Comparison of ENCODE assay signal across 10 cellular contexts in genomic region chr4:762211-763190, GRCh38. TPM values are rescaled to one million over a fixed set of nuclear protein-coding genes. Genes with fewer than 3 reads are reported as not detected.
DNase-seq lines count a peak whose midpoint lies in the region; FAIRE-seq and TF ChIP-seq lines count a peak whose summit lies in the region.
"Had no signal": no experiment of that assay in that cellular context is flagged by ENCODE, and none has a peak within 500 bp of the region (broad histone marks: within the 10 kb centered on the region; RNA-seq: fewer than 3 reads in every experiment).

No MANE protein-coding gene starts in this region.

- CTCF ChIA-PET in endothelial cell of umbilical vein (lab: Charles Lee), result no interaction called here

- H4K20me1 ChIP-seq in OCI-LY3 (ENCODE audit: insufficient read depth, low read length) (peaks cover 16% of the 10 kb centered on the region), endothelial cell of umbilical vein (replicated peaks; ENCODE audit: control insufficient read depth, extremely low read depth, insufficient read depth, low read length) (no peaks in the 10 kb centered on the region)

- FAIRE-seq in endothelial cell of umbilical vein (lab: Jason Lieb, UNC), result no peak
- FAIRE-seq in H54 (lab: Jason Lieb, UNC), result no peak

- H3K79me2 ChIP-seq in OCI-LY3 (ENCODE audit: low read length) (peaks cover 4% of the 10 kb centered on the region), endothelial cell of umbilical vein (ENCODE audit: control insufficient read depth, insufficient read depth, low read length) (peaks cover under 1% of the 10 kb centered on the region)

- H3K9ac ChIP-seq in OCI-LY3 (ENCODE audit: low read length), result no peak overlapping the region
- no peak overlapping the region for H3K9ac ChIP-seq in endothelial cell of umbilical vein (replicated peaks; ENCODE audit: extremely low read depth, insufficient read depth, low read length)

- BruUV-seq in endothelial cell of umbilical vein (replicated peaks; lab: Mats Ljungman, UMichigan), result TSS peak; percentile 3

- TF ChIP-seq POLR2A in endothelial cell of umbilical vein (IDR thresholded peaks at IDR 0.05; ENCODE audit: low read depth, low read length), result no peak
- TF ChIP-seq POLR2A in H54 (IDR thresholded peaks at IDR 0.05; ENCODE audit: low read depth, low read length), result no peak

- H3K4me1 ChIP-seq in OCI-LY3 (ENCODE audit: low read length) (no peaks in the 10 kb centered on the region), endothelial cell of umbilical vein (ENCODE audit: control insufficient read depth, extremely low read depth, insufficient read depth, low read length) (peaks cover 4% of the 10 kb centered on the region)

- H3K36me3 ChIP-seq in OCI-LY3 (replicated peaks; ENCODE audit: low read depth, low read length) (peaks cover 47% of the 10 kb centered on the region), endothelial cell of umbilical vein (ENCODE audit: control insufficient read depth in 2 of 2, extremely low read depth in 1 of 2, insufficient read depth in 2 of 2, low read length in 2 of 2) (peaks cover 6 to 35% of the 10 kb centered on the region in 2 experiments)

- H3K4me2 ChIP-seq in OCI-LY3 (ENCODE audit: low read length), result no peak overlapping the region
- H3K4me2 ChIP-seq in endothelial cell of umbilical vein (ENCODE audit: insufficient read depth, low read length), result no peak overlapping the region

- no peak overlapping the region for H2AFZ ChIP-seq in OCI-LY3 (ENCODE audit: low read depth, low read length)
- H2AFZ ChIP-seq in endothelial cell of umbilical vein (ENCODE audit: low read depth, low read length), result no peak overlapping the region

- intact Hi-C loops in endothelial cell of umbilical vein (cut with micrococcal nuclease), result no loop called here

- POLR2A ChIA-PET in endothelial cell of umbilical vein (lab: Charles Lee), result no interaction called here

- no peak overlapping the region for H3K4me3 Mint-ChIP-seq in T-helper 1 cell treated with Interleukin-12 subunit alpha and Interleukin-12 subunit beta and Interleukin-4 antibody, amounts not matched to agents 30 μg/mL and 1 μg/mL, for 36 hours
- H3K4me3 Mint-ChIP-seq: dendritic cell treated with granulocyte-macrophage colony-stimulating factor and Interleukin-4, amounts not matched to agents 40 ng/mL and 50 ng/mL, for 4 days; IgD-negative memory B cell had no signal

- dilution Hi-C loops in endothelial cell of umbilical vein (cut with MboI; ENCODE audit: extremely low pct_ligation_motif_present, low sequenced_read_pairs), result no loop called here

- no peaks in the 10 kb centered on the region for H3K27me3 Mint-ChIP-seq in T-helper 1 cell treated with Interleukin-12 subunit alpha and Interleukin-12 subunit beta and Interleukin-4 antibody, amounts not matched to agents 30 μg/mL and 1 μg/mL, for 36 hours (ENCODE audit: low read depth)
- H3K27me3 Mint-ChIP-seq: dendritic cell treated with granulocyte-macrophage colony-stimulating factor and Interleukin-4, amounts not matched to agents 40 ng/mL and 50 ng/mL, for 4 days; IgD-negative memory B cell had no signal

- H3K4me3 ChIP-seq in OCI-LY3 (ENCODE audit: low read length), result no peak overlapping the region
- H3K4me3 ChIP-seq in endothelial cell of umbilical vein (replicated peaks in 1 of 3; ENCODE audit: insufficient read depth in 1 of 3, low read depth in 1 of 3, low read length in 3 of 3), result no peak overlapping the region

- H3K9me1 ChIP-seq in endothelial cell of umbilical vein (replicated peaks; ENCODE audit: control insufficient read depth, extremely low read depth, insufficient read depth, low read length), result no peaks in the 10 kb centered on the region

- TF ChIP-seq CTCF in OCI-LY3 (IDR thresholded peaks at IDR 0.05; ENCODE audit: low read depth, low read length) (peak; percentile 13; the same call in 1 of the 2 replicates), endothelial cell of umbilical vein (IDR thresholded peaks at IDR 0.05; ENCODE audit: extremely low read depth in 1 of 2, insufficient read depth in 1 of 2, low read depth in 1 of 2, low read length in 2 of 2) (peak; percentile 18 to 35)

- peak overlapping the region; percentile 46 for H3K27ac Mint-ChIP-seq in T-helper 1 cell treated with Interleukin-12 subunit alpha and Interleukin-12 subunit beta and Interleukin-4 antibody, amounts not matched to agents 30 μg/mL and 1 μg/mL, for 36 hours
- H3K27ac Mint-ChIP-seq: dendritic cell treated with granulocyte-macrophage colony-stimulating factor and Interleukin-4, amounts not matched to agents 40 ng/mL and 50 ng/mL, for 4 days had no signal

- no peak for DNase-seq in T-helper 1 cell
- peak; percentile 26 for DNase-seq in endothelial cell of umbilical vein (ENCODE audit: low read depth, low spot score)
- DNase-seq in renal cortical epithelial cell (ENCODE audit: low read depth), result peak; percentile 11
- no peak for DNase-seq in NOMO-1 (lab: John Stamatoyannopoulos, UW; ENCODE audit: unreplicated experiment in 2 of 2)
- DNase-seq in H54 (ENCODE audit: insufficient read length, low spot score), result no peak
- DNase-seq in stimulated activated naive CD4-positive, alpha-beta T cell treated with Interleukin-2 at 50 U/mL for 16 hours (lab: John Stamatoyannopoulos, UW), result no peak

- no peaks in the 10 kb centered on the region for H3K27me3 ChIP-seq in OCI-LY3 (ENCODE audit: low read depth, low read length)
- H3K27me3 ChIP-seq in endothelial cell of umbilical vein (ENCODE audit: control insufficient read depth in 2 of 2, insufficient read depth in 2 of 2, low read length in 2 of 2), result no peaks in the 10 kb centered on the region

- H3K9me3 Mint-ChIP-seq in T-helper 1 cell treated with Interleukin-12 subunit alpha and Interleukin-12 subunit beta and Interleukin-4 antibody, amounts not matched to agents 30 μg/mL and 1 μg/mL, for 36 hours, result no peaks in the 10 kb centered on the region
- H3K9me3 Mint-ChIP-seq: IgD-negative memory B cell had no signal

- peaks cover 38% of the 10 kb centered on the region for H3K36me3 Mint-ChIP-seq in T-helper 1 cell treated with Interleukin-12 subunit alpha and Interleukin-12 subunit beta and Interleukin-4 antibody, amounts not matched to agents 30 μg/mL and 1 μg/mL, for 36 hours (ENCODE audit: low read depth)

- H3K27ac ChIP-seq in OCI-LY3 (ENCODE audit: low read length) (no peak overlapping the region), endothelial cell of umbilical vein (ENCODE audit: insufficient read depth, low read depth, low read length) (no peak overlapping the region)

- peaks cover 11% of the 10 kb centered on the region for H3K4me1 Mint-ChIP-seq in T-helper 1 cell treated with Interleukin-12 subunit alpha and Interleukin-12 subunit beta and Interleukin-4 antibody, amounts not matched to agents 30 μg/mL and 1 μg/mL, for 36 hours (ENCODE audit: low read depth)

- H3K9me3 ChIP-seq in OCI-LY3 (ENCODE audit: insufficient read depth, low read length), result no peaks in the 10 kb centered on the region
- H3K9me3 ChIP-seq in endothelial cell of umbilical vein (replicated peaks; ENCODE audit: control insufficient read depth, insufficient read depth, low read length), result no peaks in the 10 kb centered on the region

TF ChIP-seq in endothelial cell of umbilical vein, 7 proteins besides CTCF, POLR2A, EP300 and RAD21:
- TF ChIP-seq EZH2 (IDR thresholded peaks at IDR 0.05; ENCODE audit: borderline replicate concordance, low read depth, low read length, severe bottlenecking) (no peak), FOS (IDR thresholded peaks at IDR 0.05; ENCODE audit: borderline replicate concordance, insufficient read depth, low read length) (no peak), JUN (IDR thresholded peaks at IDR 0.05; ENCODE audit: borderline replicate concordance, insufficient read depth, insufficient read length, low read depth) (no peak), GATA2 (IDR thresholded peaks at IDR 0.05; ENCODE audit: insufficient read depth, insufficient read length, low read depth, low read length) (no peak), MAX (IDR thresholded peaks at IDR 0.05; ENCODE audit: insufficient read depth, insufficient read length) (no peak), POLR2AphosphoS5 (IDR thresholded peaks at IDR 0.05; ENCODE audit: insufficient read depth, low read depth, low read length) (no peak), MYC (IDR thresholded peaks at IDR 0.05; ENCODE audit: low read depth, low read length) (no peak)

RNA-seq across cellular contexts. Expression of gene PCGF3, which starts 56.9 kb away (rescaled TPM):
- 69.2 and 70.2 TPM in 2 replicates for total RNA-seq in endothelial cell of umbilical vein
- 91.8 and 95.3 TPM in 2 replicates for polyA plus RNA-seq in endothelial cell of umbilical vein
- 53.0 and 64.5 TPM in 2 replicates for polyA plus RNA-seq in endothelial cell of umbilical vein (2011; cell fraction: cytosol; rRNA removed)
- 376 and 396 TPM in 2 replicates for polyA plus RNA-seq in endothelial cell of umbilical vein (2011; cell fraction: nucleus; rRNA removed)
- polyA plus RNA-seq in endothelial cell of umbilical vein (2012), result 42.1 and 58.2 TPM in 2 replicates
- 80.4 and 109 TPM in 2 replicates for polyA minus RNA-seq in endothelial cell of umbilical vein
- 18.2 TPM for polyA minus RNA-seq in endothelial cell of umbilical vein (2011; cell fraction: cytosol; rRNA and poly(A)+ RNA removed)
- 85.7 and 100 TPM in 2 replicates for polyA minus RNA-seq in endothelial cell of umbilical vein (2011; cell fraction: nucleus; rRNA and poly(A)+ RNA removed)
- 34.7 and 86.6 TPM in 2 replicates for total RNA-seq in renal cortical epithelial cell

Comparison
In these comparisons a context has a peak if more than half of its experiments do, and no peak if none do; other contexts are left out.
1. DNase-seq: peak in endothelial cell of umbilical vein (single experiment) and renal cortical epithelial cell (single experiment); none in T-helper 1 cell (0 of 5), NOMO-1 (0 of 2), H54 (single experiment) and stimulated activated naive CD4-positive, alpha-beta T cell treated with Interleukin-2 at 50 U/mL for 16 hours (single experiment).